Comparison of ENCODE assay signal across 25 cellular contexts in genomic region chr3:41241159-41241558, GRCh38. TPM values are rescaled to one million over a fixed set of nuclear protein-coding genes. Genes with fewer than 3 reads are reported as not detected.
DNase-seq lines count a peak whose midpoint lies in the region; ATAC-seq and TF ChIP-seq lines count a peak whose summit lies in the region.
"Had no signal": no experiment of that assay in that cellular context is flagged by ENCODE, and none has a peak within 500 bp of the region (broad histone marks: within the 10 kb centered on the region; RNA-seq: fewer than 3 reads in every experiment).

No MANE protein-coding gene starts in this region.

- no peak overlapping the region for H4K91ac ChIP-seq in mesenchymal stem cell (ENCODE audit: low read length)

- TF ChIP-seq CTCF in cardiac muscle cell (IDR thresholded peaks at IDR 0.05; ENCODE audit: low read depth, low read length) = no peak
- no peak for TF ChIP-seq CTCF in right atrium auricular region (IDR thresholded peaks at IDR 0.05)

- no peak overlapping the region for H2BK120ac ChIP-seq in mesenchymal stem cell (ENCODE audit: low read depth, low read length)

- H3K27me3 ChIP-seq in cardiac muscle cell (no peaks in the 10 kb centered on the region), right atrium auricular region (no peaks in the 10 kb centered on the region), mesenchymal stem cell (ENCODE audit: control insufficient read depth in 1 of 2, insufficient read depth in 1 of 2, low read length in 2 of 2) (no peaks in the 10 kb centered on the region)
- H3K27me3 ChIP-seq: BLaER1 treated with 17β-estradiol and CSF1 and Interleukin-3, amounts not matched to agents 10 nM and 100 nM had no signal

- peaks cover 13% of the 10 kb centered on the region for H3K4me1 Mint-ChIP-seq in central memory CD8-positive, alpha-beta T cell

- peaks cover 49% of the 10 kb centered on the region for H3K36me3 Mint-ChIP-seq in central memory CD8-positive, alpha-beta T cell (ENCODE audit: insufficient read depth)

- no peaks in the 10 kb centered on the region for H3K9me3 ChIP-seq in cardiac muscle cell (ENCODE audit: low read depth)
- no peaks in the 10 kb centered on the region for H3K9me3 ChIP-seq in right atrium auricular region
- no peaks in the 10 kb centered on the region for H3K9me3 ChIP-seq in mesenchymal stem cell (ENCODE audit: control insufficient read depth, low read length)
- H3K9me3 ChIP-seq: A549; BLaER1 treated with 17β-estradiol and CSF1 and Interleukin-3, amounts not matched to agents 10 nM and 100 nM had no signal

- WGBS in mesenchymal stem cell = 86% methylated on average over 2 of the region's 4 CpGs

- peak overlapping the region; percentile 12 for H3K27ac Mint-ChIP-seq in central memory CD8-positive, alpha-beta T cell (ENCODE audit: low read depth)

- no peak overlapping the region for H3K9ac ChIP-seq in mesenchymal stem cell (ENCODE audit: low read length)
- H3K9ac ChIP-seq: BLaER1 treated with 17β-estradiol and CSF1 and Interleukin-3, amounts not matched to agents 10 nM and 100 nM; GM23248 had no signal

- no peak overlapping the region for H3K4ac ChIP-seq in mesenchymal stem cell (ENCODE audit: low read depth in 1 of 2, low read length in 2 of 2)

- H2BK12ac ChIP-seq in mesenchymal stem cell (ENCODE audit: low read length in 2 of 2) = no peak overlapping the region

- no peak overlapping the region for H3K4me3 ChIP-seq in cardiac muscle cell
- H3K4me3 ChIP-seq in right atrium auricular region = no peak overlapping the region
- no peak overlapping the region for H3K4me3 ChIP-seq in mesenchymal stem cell (ENCODE audit: insufficient read depth in 1 of 2, low read depth in 1 of 2, low read length in 2 of 2)
- H3K4me3 ChIP-seq: A549; BLaER1 treated with 17β-estradiol and CSF1 and Interleukin-3, amounts not matched to agents 10 nM and 100 nM; GM23248; K562 had no signal

- no peak overlapping the region for H3K14ac ChIP-seq in mesenchymal stem cell (ENCODE audit: low read length in 2 of 2)

- no peak overlapping the region for H2BK15ac ChIP-seq in mesenchymal stem cell (ENCODE audit: low read depth, poor library complexity, severe bottlenecking)

- H2AK5ac ChIP-seq in mesenchymal stem cell (ENCODE audit: low read length, severe bottlenecking) = no peak overlapping the region

- no peak overlapping the region for H3K4me2 ChIP-seq in mesenchymal stem cell (ENCODE audit: low read length, poor library complexity, severe bottlenecking)
- H3K4me2 ChIP-seq: A549; BLaER1 treated with 17β-estradiol and CSF1 and Interleukin-3, amounts not matched to agents 10 nM and 100 nM had no signal

- H3K27ac ChIP-seq in cardiac muscle cell = peak overlapping the region; percentile 56
- no peak overlapping the region for H3K27ac ChIP-seq in right atrium auricular region
- H3K27ac ChIP-seq in mesenchymal stem cell (ENCODE audit: low read length, poor library complexity, severe bottlenecking) = no peak overlapping the region
- H3K27ac ChIP-seq: A549; BLaER1 treated with 17β-estradiol and CSF1 and Interleukin-3, amounts not matched to agents 10 nM and 100 nM; GM23248 had no signal

- DNase-seq in cardiac muscle cell (ENCODE audit: low read depth in 1 of 2, low spot score in 1 of 2) (no peak), right atrium auricular region (ENCODE audit: low spot score) (no peak), mesenchymal stem cell (peak; percentile 16)
- DNase-seq in central memory CD8-positive, alpha-beta T cell (ENCODE audit: low spot score in 2 of 2) = no peak
- DNase-seq in activated naive CD4-positive, alpha-beta T cell treated with Interleukin-2 at 50 U/mL for 16 hours = no peak
- DNase-seq: AML-193; CD4-positive, alpha-beta T cell; GM23248; H9; Kasumi-1; NCI-H1105; NCI-H1436 treated with DMSO at 0.1 percent for 48 hours; NCI-H1930; NCI-H2107; NCI-H446 treated with DMSO at 0.1 percent for 48 hours; NCI-H526; NCI-H82; NK-92 treated with Interleukin-12 subunit alpha and Interleukin-12 subunit beta, amount 100 ng/mL, for 24 hours; Right ventricle myocardium superior; RPMI8226 had no signal

- H4K8ac ChIP-seq in mesenchymal stem cell (ENCODE audit: low read length) = no peak overlapping the region

- no peaks in the 10 kb centered on the region for H3K27me3 Mint-ChIP-seq in central memory CD8-positive, alpha-beta T cell
- H3K27me3 Mint-ChIP-seq: CD4-positive, alpha-beta T cell had no signal

- H3K23ac ChIP-seq in mesenchymal stem cell (ENCODE audit: low read length in 2 of 2) = no peak overlapping the region

- H2BK5ac ChIP-seq in mesenchymal stem cell (ENCODE audit: low read depth, low read length, poor library complexity, severe bottlenecking) = no peak overlapping the region

- no peak overlapping the region for H2AFZ ChIP-seq in mesenchymal stem cell (ENCODE audit: low read depth, low read length)
- H2AFZ ChIP-seq: GM23248 had no signal

- H3K4me1 ChIP-seq in cardiac muscle cell (ENCODE audit: low read depth) = no peaks in the 10 kb centered on the region
- no peaks in the 10 kb centered on the region for H3K4me1 ChIP-seq in right atrium auricular region
- H3K4me1 ChIP-seq in mesenchymal stem cell (ENCODE audit: control insufficient read depth, insufficient read depth, low read depth, low read length) = peaks cover 3% of the 10 kb centered on the region
- H3K4me1 ChIP-seq: A549 had no signal

- H3K4me3 Mint-ChIP-seq in central memory CD8-positive, alpha-beta T cell = no peak overlapping the region
- H3K4me3 Mint-ChIP-seq: CD4-positive, alpha-beta T cell; H9 had no signal

- H3K9me3 Mint-ChIP-seq in central memory CD8-positive, alpha-beta T cell = no peaks in the 10 kb centered on the region
- H3K9me3 Mint-ChIP-seq: CD4-positive, alpha-beta T cell; H9 had no signal

- peaks cover 49% of the 10 kb centered on the region for H3K36me3 ChIP-seq in cardiac muscle cell
- peaks cover 65% of the 10 kb centered on the region for H3K36me3 ChIP-seq in right atrium auricular region
- H3K36me3 ChIP-seq in mesenchymal stem cell (ENCODE audit: control insufficient read depth in 1 of 2, insufficient read depth in 2 of 2, low read depth in 1 of 2, low read length in 2 of 2) = peaks cover 46 to 87% of the 10 kb centered on the region in 2 experiments

- peaks cover 8% of the 10 kb centered on the region for H3K79me1 ChIP-seq in mesenchymal stem cell (replicated peaks; ENCODE audit: low read length, poor library complexity, severe bottlenecking)

- H3K18ac ChIP-seq in mesenchymal stem cell (ENCODE audit: low read depth in 1 of 2, low read length in 2 of 2) = no peak overlapping the region

- no peak for ATAC-seq in central memory CD8-positive, alpha-beta T cell (replicated peaks; ENCODE audit: extremely low read depth, poor library complexity, severe bottlenecking)
- ATAC-seq in GM18502 (IDR thresholded peaks at IDR 0.05; ENCODE audit: poor library complexity, unreplicated experiment) (no peak), HG02884 (IDR thresholded peaks at IDR 0.05; ENCODE audit: unreplicated experiment) (no peak)
- ATAC-seq: A549 had no signal

RNA-seq across cellular contexts. Expression of gene CTNNB1, which starts 41.9 kb away (rescaled TPM):
- total RNA-seq in cardiac muscle cell (554 and 574 TPM in 2 replicates), right atrium auricular region (100 to 1,000 TPM; 156 to 261 TPM)
- polyA plus RNA-seq in cardiac muscle cell = 213 and 298 TPM in 2 replicates
- 374 TPM for polyA plus RNA-seq in mesenchymal stem cell (2013, experiment 1 of 2)
- polyA plus RNA-seq in mesenchymal stem cell (2013, experiment 2 of 2) = 364 TPM
